ENCODE assay signal across 11 cellular contexts in genomic region chr3:10319251-10319650, GRCh38. TPM values are rescaled to one million over a fixed set of nuclear protein-coding genes. Genes with fewer than 3 reads are reported as not detected.
DNase-seq lines count a peak whose midpoint lies in the region; ATAC-seq and TF ChIP-seq lines count a peak whose summit lies in the region.
"Had no signal": no experiment of that assay in that cellular context is flagged by ENCODE, and none has a peak within 500 bp of the region (broad histone marks: within the 10 kb centered on the region; RNA-seq: fewer than 3 reads in every experiment).

No MANE protein-coding gene starts in this region.

- POLR2A ChIA-PET in Panc1 (lab: Charles Lee), result no interaction called here

- intact Hi-C loops in Panc1 (cut with micrococcal nuclease; ENCODE audit: unreplicated experiment), result no loop called here

- H3K4me3 ChIP-seq in GM06990 (replicated peaks; ENCODE audit: low read depth, low read length) (peak overlapping the region; percentile 97), Panc1 (ENCODE audit: low read depth in 2 of 2, low read length in 2 of 2) (peak overlapping the region; percentile 12 to 18; a peak in 2 of 4 replicates), epithelial cell of proximal tubule (ENCODE audit: low read depth, low read length) (peak overlapping the region; percentile 93), rectal smooth muscle tissue (ENCODE audit: low read length) (peak overlapping the region; percentile 28)

- no peaks in the 10 kb centered on the region for H3K9me3 ChIP-seq in Panc1 (ENCODE audit: control insufficient read depth, insufficient read depth, low read depth, low read length)
- H3K9me3 ChIP-seq: uterus had no signal

- CTCF ChIA-PET in Panc1 (lab: Charles Lee), result no interaction called here

- H3K27ac ChIP-seq in Panc1 (ENCODE audit: low read length) (no peak overlapping the region), rectal smooth muscle tissue (ENCODE audit: low read depth, low read length) (no peak overlapping the region)

- no peak for TF ChIP-seq CTCF in GM06990 (IDR thresholded peaks at IDR 0.05; ENCODE audit: insufficient read depth, low read length, poor library complexity, severe bottlenecking)
- TF ChIP-seq CTCF in Panc1 (IDR thresholded peaks at IDR 0.05), result no peak
- TF ChIP-seq CTCF in epithelial cell of proximal tubule (conservative IDR thresholded peaks at IDR 0.05; ENCODE audit: low read depth, low read length), result no peak

- H3K4me1 ChIP-seq in Panc1 (ENCODE audit: control insufficient read depth, insufficient read depth, low read length), result peaks cover 4% of the 10 kb centered on the region; the same call in 1 of the 2 replicates
- peaks cover 11% of the 10 kb centered on the region for H3K4me1 ChIP-seq in rectal smooth muscle tissue (ENCODE audit: control insufficient read depth, insufficient read depth, low read length)
- H3K4me1 ChIP-seq: uterus had no signal

- BruUV-seq in Panc1 (replicated peaks; lab: Mats Ljungman, UMichigan), result TSS peak; percentile 74

- DNase-seq in GM06990 (ENCODE audit: extremely low read depth, insufficient read length) (no peak), Panc1 (ENCODE audit: low read depth, low spot score) (no peak), epithelial cell of proximal tubule (ENCODE audit: low read depth) (no peak), NCI-H187 (lab: John Stamatoyannopoulos, UW) (no peak), cortex of kidney (lab: John Stamatoyannopoulos, UW) (no peak), NCI-H187 treated with DMSO at 0.1 percent for 48 hours (lab: John Stamatoyannopoulos, UW) (no peak)
- DNase-seq: activated effector memory CD4-positive, alpha-beta T cell treated with anti-CD3 and anti-CD28 coated beads, Interleukin-2, amount 50 U/mL, for 16 hours; uterus had no signal

- no peak for ATAC-seq in Panc1
- ATAC-seq in GM21576 (IDR thresholded peaks at IDR 0.05; ENCODE audit: unreplicated experiment), result no peak

- peaks cover 18% of the 10 kb centered on the region for H3K36me3 ChIP-seq in GM06990 (ENCODE audit: control insufficient read depth, insufficient read depth, low read length)
- H3K36me3 ChIP-seq in Panc1 (ENCODE audit: control insufficient read depth, insufficient read depth, low read length), result peaks cover 13% of the 10 kb centered on the region
- peaks cover 22% of the 10 kb centered on the region for H3K36me3 ChIP-seq in rectal smooth muscle tissue (ENCODE audit: control insufficient read depth, insufficient read depth, low read length)
- H3K36me3 ChIP-seq: uterus had no signal

- in situ Hi-C loops in Panc1 (cut with HindIII; ENCODE audit: low pct_unique_long_range_greater_than_20kb, low sequenced_read_pairs), result no loop called here

- H3K27me3 ChIP-seq in GM06990 (replicated peaks; ENCODE audit: control insufficient read depth, insufficient read depth, low read length) (no peaks in the 10 kb centered on the region), Panc1 (ENCODE audit: control insufficient read depth, insufficient read depth, low read length) (no peaks in the 10 kb centered on the region), rectal smooth muscle tissue (ENCODE audit: control insufficient read depth, insufficient read depth, low read length) (no peaks in the 10 kb centered on the region)
- H3K27me3 ChIP-seq: uterus had no signal

- H3K9ac ChIP-seq in rectal smooth muscle tissue (ENCODE audit: low read length), result no peak overlapping the region

RNA-seq across cellular contexts. Expression of gene SEC13, which starts 1.7 kb away (rescaled TPM):
- total RNA-seq in Panc1 (2021; ENCODE audit: unreplicated experiment) (81.4 TPM), epithelial cell of proximal tubule (118 and 187 TPM in 2 replicates)
- polyA plus RNA-seq in Panc1 (2012; ENCODE audit: insufficient read length), result 113 TPM

RNA-seq across cellular contexts. Expression of gene GHRL, which starts 26.5 kb away (rescaled TPM):
- not detected for total RNA-seq in Panc1 (2021; ENCODE audit: unreplicated experiment)
- 0.69 TPM for polyA plus RNA-seq in Panc1 (2012; ENCODE audit: insufficient read length)
- total RNA-seq in epithelial cell of proximal tubule, result not detected in 2 replicates
- total RNA-seq: M059J had no signal

Comparison
In these comparisons a context has a peak if more than half of its experiments do, and no peak if none do; other contexts are left out.
1. H3K4me3 ChIP-seq: peak in every context shown above with its lines; median percentile 97 in GM06990; 93 in epithelial cell of proximal tubule; 28 in rectal smooth muscle tissue; 15 in Panc1.